ENCODE assay signal across 10 cellular contexts in genomic region chr2:230447455-230448451, GRCh38. TPM values are rescaled to one million over a fixed set of nuclear protein-coding genes. Genes with fewer than 3 reads are reported as not detected.
DNase-seq lines count a peak whose midpoint lies in the region; ATAC-seq and TF ChIP-seq lines count a peak whose summit lies in the region.
"Had no signal": no experiment of that assay in that cellular context is flagged by ENCODE, and none has a peak within 500 bp of the region (broad histone marks: within the 10 kb centered on the region; RNA-seq: fewer than 3 reads in every experiment).

No MANE protein-coding gene starts in this region.

- H3K4me1 ChIP-seq in transverse colon: peaks cover 0 to 4% (median 2%) of the 10 kb centered on the region in 4 donors

- peak overlapping the region; percentile 28 to 57 (median 44) for H3K27ac ChIP-seq in transverse colon
- H3K27ac ChIP-seq: brain microvascular endothelial cell had no signal

- in situ Hi-C loops in transverse colon (cut with MboI; ENCODE audit: low pct_ligation_motif_present in 1 of 4, low pct_unique_long_range_greater_than_20kb in 1 of 4, low sequenced_read_pairs in 3 of 4): no loop called here

- TF ChIP-seq EP300 in transverse colon (IDR thresholded peaks at IDR 0.05; ENCODE audit: low read depth): no peak

- no peak overlapping the region for H3K4me3 ChIP-seq in transverse colon

- intact Hi-C loops in transverse colon (cut with DNase I; ENCODE audit: low total_unique reads): no loop called here

- H3K9me3 ChIP-seq in transverse colon: no peaks in the 10 kb centered on the region

- WGBS in transverse colon (ENCODE audit: low coverage in 1 of 2), 2 donors: 81 to 91% methylated on average over 8 of the region's 8 CpGs

- POLR2A ChIA-PET in activated CD4-positive, alpha-beta T cell treated with anti-CD3 and anti-CD28 coated beads, Interleukin-2, amount 10 ng/mL, durations not matched to agents 7 days and 5 days (lab: Charles Lee): no interaction called here

- H3K27me3 ChIP-seq in transverse colon: no peaks in the 10 kb centered on the region
- H3K27me3 ChIP-seq: brain microvascular endothelial cell had no signal

- no peak overlapping the region for H3K4me3 Mint-ChIP-seq in activated CD4-positive, alpha-beta T cell treated with anti-CD3 and anti-CD28 coated beads, Interleukin-2, amount 10 ng/mL, durations not matched to agents 7 days and 5 days

- CTCF ChIA-PET in activated CD4-positive, alpha-beta T cell treated with anti-CD3 and anti-CD28 coated beads, Interleukin-2, amount 10 ng/mL, durations not matched to agents 7 days and 5 days (lab: Charles Lee): interaction anchor here (0.5 to 2.1 kb wide), 7 partner anchors 8 to 150 kb away, joined by 3 to 5 read pairs (median 3); partner anchors contain the start of gene SP100

- H3K27ac Mint-ChIP-seq in activated CD4-positive, alpha-beta T cell treated with anti-CD3 and anti-CD28 coated beads, Interleukin-2, amount 10 ng/mL, durations not matched to agents 7 days and 5 days: peak overlapping the region; percentile 92

- peak; percentile 76 for ATAC-seq in HG03025 (IDR thresholded peaks at IDR 0.05; ENCODE audit: low FRiP score, unreplicated experiment)

- peaks cover 0 to 79% (median 27%) of the 10 kb centered on the region in 4 donors for H3K36me3 ChIP-seq in transverse colon

- H3K36me3 Mint-ChIP-seq in activated CD4-positive, alpha-beta T cell treated with anti-CD3 and anti-CD28 coated beads, Interleukin-2, amount 10 ng/mL, durations not matched to agents 7 days and 5 days (ENCODE audit: low read depth): peaks cover 95% of the 10 kb centered on the region

- DNase-seq in activated naive CD4-positive, alpha-beta T cell treated with Interleukin-2 at 50 U/mL for 16 hours: peak; percentile 41
- DNase-seq in activated naive CD4-positive, alpha-beta T cell treated with anti-CD3 and anti-CD28 coated beads, Interleukin-2, amount 50 U/mL, for 16 hours: no peak
- peak; percentile 17 for DNase-seq in activated CD4-positive, alpha-beta T cell treated with anti-CD3 and anti-CD28 coated beads, Interleukin-2, amount 10 ng/mL, durations not matched to agents 7 days and 5 days
- no peak for DNase-seq in transverse colon
- no peak for DNase-seq in NCI-H2196 (lab: John Stamatoyannopoulos, UW; ENCODE audit: unreplicated experiment)
- no peak for DNase-seq in OCI-M1 (lab: John Stamatoyannopoulos, UW)
- DNase-seq in effector CD4-positive, alpha-beta T cell: no peak
- DNase-seq: brain microvascular endothelial cell, NCI-H2029 treated with DMSO at 0.1 percent for 48 hours had no signal

- H3K27me3 Mint-ChIP-seq in activated CD4-positive, alpha-beta T cell treated with anti-CD3 and anti-CD28 coated beads, Interleukin-2, amount 10 ng/mL, durations not matched to agents 7 days and 5 days: no peaks in the 10 kb centered on the region

- TF ChIP-seq POLR2A in transverse colon (IDR thresholded peaks at IDR 0.05): no peak

- TF ChIP-seq CTCF in transverse colon (IDR thresholded peaks at IDR 0.05): no peak

- peaks cover 73% of the 10 kb centered on the region for H3K4me1 Mint-ChIP-seq in activated CD4-positive, alpha-beta T cell treated with anti-CD3 and anti-CD28 coated beads, Interleukin-2, amount 10 ng/mL, durations not matched to agents 7 days and 5 days

- peaks cover 2% of the 10 kb centered on the region for H3K9me3 Mint-ChIP-seq in activated CD4-positive, alpha-beta T cell treated with anti-CD3 and anti-CD28 coated beads, Interleukin-2, amount 10 ng/mL, durations not matched to agents 7 days and 5 days

RNA-seq across cellular contexts. Expression of gene SP100, which starts 31.8 kb away (rescaled TPM):
- total RNA-seq in activated CD4-positive, alpha-beta T cell treated with anti-CD3 and anti-CD28 coated beads, Interleukin-2, amount 10 ng/mL, durations not matched to agents 7 days and 5 days: 100 to 1,000 TPM; 364 to 392 TPM
- 100 to 1,000 TPM in 2 of 4 donors, 10 to 100 TPM in 2; 44.6 to 252 (median 99.7) TPM for total RNA-seq in transverse colon

Comparison
In these comparisons a context has a peak if more than half of its experiments do, and no peak if none do; other contexts are left out.
1. DNase-seq: peak in activated naive CD4-positive, alpha-beta T cell treated with Interleukin-2 at 50 U/mL for 16 hours (single experiment) and activated CD4-positive, alpha-beta T cell treated with anti-CD3 and anti-CD28 coated beads, Interleukin-2, amount 10 ng/mL, durations not matched to agents 7 days and 5 days (single experiment); none in activated naive CD4-positive, alpha-beta T cell treated with anti-CD3 and anti-CD28 coated beads, Interleukin-2, amount 50 U/mL, for 16 hours (single experiment), transverse colon (single experiment), NCI-H2196 (single experiment), OCI-M1 (single experiment) and effector CD4-positive, alpha-beta T cell (single experiment).